ENCODE assay signal across 22 cellular contexts in the genomic region with DNA sequence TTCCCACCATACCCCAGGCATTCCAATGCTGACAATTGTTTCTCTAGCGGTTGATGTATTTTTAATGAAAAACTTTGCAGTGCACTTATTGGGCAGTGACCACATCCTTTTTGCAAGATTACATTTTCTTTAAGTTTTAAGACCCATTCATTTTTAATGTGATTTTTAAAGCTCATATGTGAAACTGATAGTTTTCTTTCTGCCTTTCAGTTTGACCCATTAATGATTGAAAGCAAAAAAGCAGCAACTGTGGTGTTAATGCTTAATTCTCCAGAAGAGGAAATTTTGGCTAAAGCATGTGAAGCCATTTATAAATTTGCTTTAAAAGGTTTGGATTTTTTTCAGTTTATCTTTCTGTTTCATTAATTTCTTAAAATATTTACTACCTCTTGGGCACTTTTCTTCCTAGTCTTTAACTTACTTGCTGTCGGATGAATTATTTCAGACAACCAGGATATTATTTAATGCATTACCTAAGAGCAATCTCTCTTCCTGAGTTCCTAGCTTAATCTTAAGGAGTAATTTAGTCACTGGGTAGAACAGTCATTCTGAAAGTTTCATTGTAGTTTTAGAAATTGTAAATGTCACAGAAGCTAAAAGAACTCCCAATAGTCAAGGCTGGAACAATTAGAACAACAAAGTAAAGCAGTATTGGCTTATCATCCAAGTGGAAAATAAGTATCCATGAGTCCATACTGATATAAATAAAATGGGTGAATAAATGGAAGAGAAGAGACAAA. TPM values are rescaled to one million over a fixed set of nuclear protein-coding genes. Genes with fewer than 3 reads are reported as not detected.
DNase-seq lines count a peak whose midpoint lies in the region; ATAC-seq lines count a peak whose summit lies in the region.
"Had no signal": no experiment of that assay in that cellular context is flagged by ENCODE, and none has a peak within 500 bp of the region (broad histone marks: within the 10 kb centered on the region; RNA-seq: fewer than 3 reads in every experiment).

No MANE protein-coding gene starts in this region.

- DNase-seq in activated T-cell treated with anti-CD3 and anti-CD28 coated beads, Interleukin-2, amount 50 U/mL, for 72 hours: no peak
- DNase-seq in activated T-cell treated with anti-CD3 and anti-CD28 coated beads, Interleukin-2, amount 50 U/mL, for 48 hours: no peak
- DNase-seq in SW480 (ENCODE audit: low spot score): no peak
- no peak for DNase-seq in NCI-H1930 (lab: John Stamatoyannopoulos, UW)
- no peak for DNase-seq in dedifferentiated amniotic fluid mesenchymal stem cell (ENCODE audit: extremely low spot score)
- DNase-seq: activated CD4-positive, alpha-beta T cell treated with anti-CD3 and anti-CD28 coated beads, Interleukin-2, amount 50 U/mL, for 48 hours; aorta; CD8-positive, alpha-beta T cell; colonic mucosa; H9; islet precursor cell; mesenchymal stem cell; NCI-H1417 treated with DMSO at 0.1 percent for 48 hours; right cardiac atrium; stimulated activated CD4-positive, alpha-beta T cell treated with anti-CD3 and anti-CD28 coated beads, Interleukin-2, amount 100 ng/mL, for 24 hours; stimulated activated CD8-positive, alpha-beta memory T cell treated with anti-CD3 and anti-CD28 coated beads, Interleukin-4, amount 100 ng/mL, for 48 hours had no signal

- peak overlapping the region; percentile 83 for H3K27ac Mint-ChIP-seq in activated T-cell treated with anti-CD3 and anti-CD28 coated beads, Interleukin-2, amount 50 U/mL, for 72 hours
- peak overlapping the region; percentile 36 for H3K27ac Mint-ChIP-seq in stimulated activated naive CD8-positive, alpha-beta T cell treated with anti-CD3 and anti-CD28 coated beads, Interleukin-15, Interleukin-2, amounts not matched to agents 100 ng/mL and 50 ng/mL, for 24 hours
- H3K27ac Mint-ChIP-seq: activated T-helper 2 cell treated with anti-CD3 and anti-CD28 coated beads, Interferon-gamma antibody, Interleukin-2, Interleukin-4, amounts not matched to agents 10 μg/mL and 5 μg/mL and 100 μg/mL, durations not matched to agents 14 hours and 24 hours and 36 hours; CD8-positive, alpha-beta T cell; H9 had no signal

- peaks cover 13% of the 10 kb centered on the region for H3K4me1 Mint-ChIP-seq in activated T-cell treated with anti-CD3 and anti-CD28 coated beads, Interleukin-2, amount 50 U/mL, for 72 hours (ENCODE audit: low read depth)
- H3K4me1 Mint-ChIP-seq in stimulated activated naive CD8-positive, alpha-beta T cell treated with anti-CD3 and anti-CD28 coated beads, Interleukin-15, Interleukin-2, amounts not matched to agents 100 ng/mL and 50 ng/mL, for 24 hours (ENCODE audit: low read depth): peaks cover 13% of the 10 kb centered on the region
- H3K4me1 Mint-ChIP-seq: H9, neural crest cell had no signal

- peaks cover 11 to 13% of the 10 kb centered on the region in 2 donors for H3K9me3 Mint-ChIP-seq in activated T-cell treated with anti-CD3 and anti-CD28 coated beads, Interleukin-2, amount 50 U/mL, for 72 hours
- peaks cover 28% of the 10 kb centered on the region for H3K9me3 Mint-ChIP-seq in stimulated activated naive CD8-positive, alpha-beta T cell treated with anti-CD3 and anti-CD28 coated beads, Interleukin-15, Interleukin-2, amounts not matched to agents 100 ng/mL and 50 ng/mL, for 24 hours

- no peaks in the 10 kb centered on the region for H3K27me3 Mint-ChIP-seq in activated T-cell treated with anti-CD3 and anti-CD28 coated beads, Interleukin-2, amount 50 U/mL, for 72 hours (ENCODE audit: low read depth)
- peaks cover 13% of the 10 kb centered on the region for H3K27me3 Mint-ChIP-seq in stimulated activated naive CD8-positive, alpha-beta T cell treated with anti-CD3 and anti-CD28 coated beads, Interleukin-15, Interleukin-2, amounts not matched to agents 100 ng/mL and 50 ng/mL, for 24 hours

- peak overlapping the region in 1 of 2 donors; percentile 71 for H3K4me3 Mint-ChIP-seq in activated T-cell treated with anti-CD3 and anti-CD28 coated beads, Interleukin-2, amount 50 U/mL, for 72 hours
- H3K4me3 Mint-ChIP-seq in stimulated activated naive CD8-positive, alpha-beta T cell treated with anti-CD3 and anti-CD28 coated beads, Interleukin-15, Interleukin-2, amounts not matched to agents 100 ng/mL and 50 ng/mL, for 24 hours: peak overlapping the region; percentile 31
- H3K4me3 Mint-ChIP-seq: CD8-positive, alpha-beta T cell; H9; neural crest cell had no signal

- peaks cover 15 to 16% of the 10 kb centered on the region in 2 donors for H3K36me3 Mint-ChIP-seq in activated T-cell treated with anti-CD3 and anti-CD28 coated beads, Interleukin-2, amount 50 U/mL, for 72 hours (ENCODE audit: insufficient read depth in 2 of 2)
- peaks cover 4% of the 10 kb centered on the region for H3K36me3 Mint-ChIP-seq in stimulated activated naive CD8-positive, alpha-beta T cell treated with anti-CD3 and anti-CD28 coated beads, Interleukin-15, Interleukin-2, amounts not matched to agents 100 ng/mL and 50 ng/mL, for 24 hours (ENCODE audit: low read depth)

- no peak for ATAC-seq in activated T-cell treated with anti-CD3 and anti-CD28 coated beads, Interleukin-2, amount 50 U/mL, for 72 hours (replicated peaks in 1 of 2)
- peak; percentile 76 for ATAC-seq in GM21528 (IDR thresholded peaks at IDR 0.05; ENCODE audit: low FRiP score, unreplicated experiment)
- peak; percentile 74 for ATAC-seq in HG03066 (IDR thresholded peaks at IDR 0.05; ENCODE audit: low read depth, unreplicated experiment)
- ATAC-seq: CD8-positive, alpha-beta T cell; right cardiac atrium had no signal

RNA-seq across cellular contexts. Expression of a gene that starts 18.3 kb away (rescaled TPM):
- total RNA-seq in activated T-cell treated with anti-CD3 and anti-CD28 coated beads, Interleukin-2, amount 50 U/mL, for 72 hours: not detected
- total RNA-seq: activated T-helper 2 cell treated with anti-CD3 and anti-CD28 coated beads, Interferon-gamma antibody, Interleukin-2, Interleukin-4, amounts not matched to agents 10 μg/mL and 5 μg/mL and 100 μg/mL, durations not matched to agents 14 hours and 24 hours and 36 hours; aorta; CD8-positive, alpha-beta T cell; colonic mucosa; glomerular endothelial cell; right cardiac atrium had no signal

Comparison
In these comparisons a context has a peak if more than half of its experiments do, and no peak if none do; other contexts are left out.
1. ATAC-seq: peak in GM21528 (single experiment) and HG03066 (single experiment); none in activated T-cell treated with anti-CD3 and anti-CD28 coated beads, Interleukin-2, amount 50 U/mL, for 72 hours (0 of 2).